ENCODE assay signal across 16 cellular contexts in genomic region chr21:40852563-40852962, GRCh38. TPM values are rescaled to one million over a fixed set of nuclear protein-coding genes. Genes with fewer than 3 reads are reported as not detected.
DNase-seq lines count a peak whose midpoint lies in the region; TF ChIP-seq lines count a peak whose summit lies in the region.
"Had no signal": no experiment of that assay in that cellular context is flagged by ENCODE, and none has a peak within 500 bp of the region (broad histone marks: within the 10 kb centered on the region; RNA-seq: fewer than 3 reads in every experiment).

No MANE protein-coding gene starts in this region.

- H3K27ac ChIP-seq in endodermal cell (ENCODE audit: low read depth, low read length): no peak overlapping the region
- H3K27ac ChIP-seq in spleen: no peak overlapping the region
- H3K27ac ChIP-seq: BLaER1 had no signal

- intact Hi-C loops in activated T-helper 2 cell treated with anti-CD3 and anti-CD28 coated beads, Interferon-gamma antibody, Interleukin-2, Interleukin-4, amounts not matched to agents 10 μg/mL and 5 μg/mL and 100 μg/mL, durations not matched to agents 14 hours and 24 hours and 36 hours (cut with micrococcal nuclease): no loop called here
- intact Hi-C loops in spleen (cut with DNase I; ENCODE audit: low total_unique reads): no loop called here
- intact Hi-C loops in activated CD4-positive, alpha-beta memory T cell treated with anti-CD3 and anti-CD28 coated beads for 36 hours (cut with micrococcal nuclease): no loop called here

- no peak overlapping the region for H3K27ac Mint-ChIP-seq in endodermal cell
- H3K27ac Mint-ChIP-seq in activated T-helper 2 cell treated with anti-CD3 and anti-CD28 coated beads, Interferon-gamma antibody, Interleukin-2, Interleukin-4, amounts not matched to agents 10 μg/mL and 5 μg/mL and 100 μg/mL, durations not matched to agents 14 hours and 24 hours and 36 hours: no peak overlapping the region
- no peak overlapping the region for H3K27ac Mint-ChIP-seq in activated CD4-positive, alpha-beta memory T cell treated with anti-CD3 and anti-CD28 coated beads for 36 hours

- POLR2A ChIA-PET in activated CD4-positive, alpha-beta memory T cell treated with anti-CD3 and anti-CD28 coated beads for 36 hours (lab: Charles Lee): no interaction called here

- CTCF ChIA-PET in activated CD4-positive, alpha-beta memory T cell treated with anti-CD3 and anti-CD28 coated beads for 36 hours (lab: Charles Lee): no interaction called here

- no peaks in the 10 kb centered on the region for H3K36me3 Mint-ChIP-seq in endodermal cell (ENCODE audit: low read depth)
- no peaks in the 10 kb centered on the region for H3K36me3 Mint-ChIP-seq in activated T-helper 2 cell treated with anti-CD3 and anti-CD28 coated beads, Interferon-gamma antibody, Interleukin-2, Interleukin-4, amounts not matched to agents 10 μg/mL and 5 μg/mL and 100 μg/mL, durations not matched to agents 14 hours and 24 hours and 36 hours (ENCODE audit: low read depth)
- no peaks in the 10 kb centered on the region for H3K36me3 Mint-ChIP-seq in activated CD4-positive, alpha-beta memory T cell treated with anti-CD3 and anti-CD28 coated beads for 36 hours

- H3K27me3 ChIP-seq in endodermal cell (ENCODE audit: control insufficient read depth, insufficient read depth, low read length, poor library complexity, severe bottlenecking) (peaks cover 28% of the 10 kb centered on the region), spleen (replicated peaks in 1 of 7) (peaks cover 0 to 22% (median 4%) of the 10 kb centered on the region in 7 donors)
- H3K27me3 ChIP-seq: BLaER1 had no signal

- TF ChIP-seq POLR2A in spleen (IDR thresholded peaks at IDR 0.05): no peak

- DNase-seq in NCI-H82 (lab: John Stamatoyannopoulos, UW): peak; percentile 46
- DNase-seq in NCI-H82 treated with DMSO at 0.1 percent for 48 hours (lab: John Stamatoyannopoulos, UW; ENCODE audit: unreplicated experiment): no peak
- peak; percentile 48 for DNase-seq in NCI-H69 (lab: John Stamatoyannopoulos, UW)
- DNase-seq in endodermal cell: no peak
- no peak for DNase-seq in activated T-helper 2 cell treated with anti-CD3 and anti-CD28 coated beads, Interferon-gamma antibody, Interleukin-2, Interleukin-4, amounts not matched to agents 10 μg/mL and 5 μg/mL and 100 μg/mL, durations not matched to agents 14 hours and 24 hours and 36 hours (ENCODE audit: low spot score)
- DNase-seq in spleen: no peak
- DNase-seq in superior temporal gyrus (ENCODE audit: extremely low spot score): no peak
- no peak for DNase-seq in activated CD4-positive, alpha-beta memory T cell treated with anti-CD3 and anti-CD28 coated beads for 36 hours
- DNase-seq: NCI-H1105 treated with DMSO at 0.1 percent for 48 hours, NCI-H1694 treated with DMSO at 0.1 percent for 48 hours, NCI-H226, NCI-H524 treated with DMSO at 0.1 percent for 48 hours, SHP77 had no signal

- H3K36me3 ChIP-seq in endodermal cell (ENCODE audit: control insufficient read depth, insufficient read depth, low read length): no peaks in the 10 kb centered on the region
- no peaks in the 10 kb centered on the region for H3K36me3 ChIP-seq in spleen
- H3K36me3 ChIP-seq: BLaER1 had no signal

- no peaks in the 10 kb centered on the region for H3K4me1 ChIP-seq in endodermal cell (ENCODE audit: control insufficient read depth, insufficient read depth, low read length)
- no peaks in the 10 kb centered on the region for H3K4me1 ChIP-seq in spleen

- no peaks in the 10 kb centered on the region for H3K4me1 Mint-ChIP-seq in endodermal cell
- H3K4me1 Mint-ChIP-seq in activated T-helper 2 cell treated with anti-CD3 and anti-CD28 coated beads, Interferon-gamma antibody, Interleukin-2, Interleukin-4, amounts not matched to agents 10 μg/mL and 5 μg/mL and 100 μg/mL, durations not matched to agents 14 hours and 24 hours and 36 hours (ENCODE audit: low read depth): no peaks in the 10 kb centered on the region
- no peaks in the 10 kb centered on the region for H3K4me1 Mint-ChIP-seq in activated CD4-positive, alpha-beta memory T cell treated with anti-CD3 and anti-CD28 coated beads for 36 hours (ENCODE audit: low read depth)

- H3K9ac ChIP-seq in endodermal cell (ENCODE audit: extremely low read depth, low read length, poor library complexity, severe bottlenecking): no peak overlapping the region
- H3K9ac ChIP-seq: BLaER1 had no signal

- no peaks in the 10 kb centered on the region for H3K9me3 Mint-ChIP-seq in endodermal cell
- no peaks in the 10 kb centered on the region for H3K9me3 Mint-ChIP-seq in activated T-helper 2 cell treated with anti-CD3 and anti-CD28 coated beads, Interferon-gamma antibody, Interleukin-2, Interleukin-4, amounts not matched to agents 10 μg/mL and 5 μg/mL and 100 μg/mL, durations not matched to agents 14 hours and 24 hours and 36 hours
- no peaks in the 10 kb centered on the region for H3K9me3 Mint-ChIP-seq in activated CD4-positive, alpha-beta memory T cell treated with anti-CD3 and anti-CD28 coated beads for 36 hours

- H3K27me3 Mint-ChIP-seq in endodermal cell (ENCODE audit: insufficient read depth): no peaks in the 10 kb centered on the region
- peaks cover 4% of the 10 kb centered on the region for H3K27me3 Mint-ChIP-seq in activated T-helper 2 cell treated with anti-CD3 and anti-CD28 coated beads, Interferon-gamma antibody, Interleukin-2, Interleukin-4, amounts not matched to agents 10 μg/mL and 5 μg/mL and 100 μg/mL, durations not matched to agents 14 hours and 24 hours and 36 hours (ENCODE audit: low read depth)
- peaks cover 8% of the 10 kb centered on the region for H3K27me3 Mint-ChIP-seq in activated CD4-positive, alpha-beta memory T cell treated with anti-CD3 and anti-CD28 coated beads for 36 hours

- H3K9me3 ChIP-seq in endodermal cell (ENCODE audit: control insufficient read depth, low read length): peaks cover 4% of the 10 kb centered on the region
- H3K9me3 ChIP-seq in spleen: peaks cover 0 to 9% (median 5%) of the 10 kb centered on the region in 8 donors

- H3K4me3 Mint-ChIP-seq in endodermal cell: no peak overlapping the region
- no peak overlapping the region for H3K4me3 Mint-ChIP-seq in activated T-helper 2 cell treated with anti-CD3 and anti-CD28 coated beads, Interferon-gamma antibody, Interleukin-2, Interleukin-4, amounts not matched to agents 10 μg/mL and 5 μg/mL and 100 μg/mL, durations not matched to agents 14 hours and 24 hours and 36 hours (ENCODE audit: low read depth)
- H3K4me3 Mint-ChIP-seq in activated CD4-positive, alpha-beta memory T cell treated with anti-CD3 and anti-CD28 coated beads for 36 hours: no peak overlapping the region

- TF ChIP-seq CTCF in endodermal cell (conservative IDR thresholded peaks at IDR 0.05) (peak; percentile 65), spleen (IDR thresholded peaks at IDR 0.05 in 8 of 11, conservative IDR thresholded peaks at IDR 0.05 in 3 of 11) (no peak)

- WGBS in endodermal cell (ENCODE audit: insufficient coverage in 1 of 2, insufficient read length in 1 of 2), 2 experiments: 85 to 86% methylated on average over 3 to 5 of the region's 5 CpGs
- WGBS in spleen, 5 donors: 73 to 80% (median 77%) methylated on average over 5 of the region's 5 CpGs

- no peak overlapping the region for H3K4me3 ChIP-seq in endodermal cell (ENCODE audit: low read length)
- no peak overlapping the region for H3K4me3 ChIP-seq in spleen
- H3K4me3 ChIP-seq: BLaER1 had no signal

RNA-seq across cellular contexts. Expression of gene DSCAM, which starts 5.6 kb away (rescaled TPM):
- total RNA-seq in endodermal cell (10 to 100 TPM; 18.5 to 25.5 TPM), spleen (1 to 10 TPM; 1.7 to 2.7 (median 2.2) TPM)
- polyA plus RNA-seq in endodermal cell (2013, experiment 1 of 2): 2.4 TPM
- polyA plus RNA-seq in endodermal cell (2013, experiment 2 of 2): 2.9 TPM
- total RNA-seq in activated T-helper 2 cell treated with anti-CD3 and anti-CD28 coated beads, Interferon-gamma antibody, Interleukin-2, Interleukin-4, amounts not matched to agents 10 μg/mL and 5 μg/mL and 100 μg/mL, durations not matched to agents 14 hours and 24 hours and 36 hours: not detected in 2 replicates
- polyA plus RNA-seq in spleen: under 1 TPM; 0.02 to 0.10 (median 0.06) TPM
- not detected for total RNA-seq in activated CD4-positive, alpha-beta memory T cell treated with anti-CD3 and anti-CD28 coated beads for 36 hours
- total RNA-seq: HT-29, OCI-LY7 had no signal

Comparison
In these comparisons a context has a peak if more than half of its experiments do, and no peak if none do; other contexts are left out.
1. DNase-seq: peak in NCI-H82 (single experiment) and NCI-H69 (single experiment); none in NCI-H82 treated with DMSO at 0.1 percent for 48 hours (single experiment), endodermal cell (single experiment), activated T-helper 2 cell treated with anti-CD3 and anti-CD28 coated beads, Interferon-gamma antibody, Interleukin-2, Interleukin-4, amounts not matched to agents 10 μg/mL and 5 μg/mL and 100 μg/mL, durations not matched to agents 14 hours and 24 hours and 36 hours (single experiment), spleen (single experiment), superior temporal gyrus (single experiment) and activated CD4-positive, alpha-beta memory T cell treated with anti-CD3 and anti-CD28 coated beads for 36 hours (single experiment).
2. RNA of gene DSCAM, which starts 5.6 kb away (total RNA-seq): 18.5 to 25.5 TPM in endodermal cell; 1.7 to 2.7 TPM in spleen, not detected in activated T-helper 2 cell treated with anti-CD3 and anti-CD28 coated beads, Interferon-gamma antibody, Interleukin-2, Interleukin-4, amounts not matched to agents 10 μg/mL and 5 μg/mL and 100 μg/mL, durations not matched to agents 14 hours and 24 hours and 36 hours and not detected in activated CD4-positive, alpha-beta memory T cell treated with anti-CD3 and anti-CD28 coated beads for 36 hours; every median in the first group is over 4 times any median in the second.